Comparison of ENCODE assay signal across 14 cellular contexts in the genomic region with DNA sequence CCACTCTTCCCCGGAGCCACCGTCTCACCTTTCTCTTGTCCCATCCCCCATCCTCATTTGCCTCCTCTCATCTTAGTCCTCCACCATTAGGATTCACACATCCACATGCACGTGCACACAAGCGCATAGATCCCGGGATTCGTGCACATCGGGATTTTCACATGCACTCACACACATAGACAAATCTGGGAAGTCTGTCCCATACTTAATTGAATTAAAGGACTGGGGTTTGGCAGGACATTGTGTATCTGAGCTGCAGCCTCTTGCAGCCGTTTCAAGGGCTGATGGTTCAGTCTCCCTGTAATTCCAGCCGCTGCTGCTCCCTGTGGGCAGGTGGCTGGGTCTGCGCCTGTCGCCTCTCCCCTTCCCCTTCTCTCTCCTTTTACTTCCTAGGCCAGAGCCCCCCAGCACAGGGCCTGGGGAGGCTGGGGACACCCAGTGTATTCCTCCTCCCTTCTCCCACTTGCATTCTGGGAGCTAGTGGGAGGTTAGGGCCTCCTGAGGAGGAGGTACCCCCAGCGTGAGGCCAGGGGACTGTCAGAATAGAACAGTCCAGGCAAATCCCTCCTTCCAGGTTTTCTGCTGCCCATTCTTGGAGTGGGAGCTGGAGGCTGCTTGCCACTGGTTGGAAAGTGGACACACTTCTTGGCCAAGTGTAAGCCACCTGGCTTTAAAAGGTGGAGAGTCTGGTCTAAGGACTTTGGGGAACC. TPM values are rescaled to one million over a fixed set of nuclear protein-coding genes. Genes with fewer than 3 reads are reported as not detected.
DNase-seq lines count a peak whose midpoint lies in the region; ATAC-seq and TF ChIP-seq lines count a peak whose summit lies in the region.
"Had no signal": no experiment of that assay in that cellular context is flagged by ENCODE, and none has a peak within 500 bp of the region (broad histone marks: within the 10 kb centered on the region; RNA-seq: fewer than 3 reads in every experiment).

No MANE protein-coding gene starts in this region.

- H3K4me1 ChIP-seq in HEK293 (ENCODE audit: control insufficient read depth, insufficient read depth, low read length): peaks cover 40% of the 10 kb centered on the region
- peaks cover 96% of the 10 kb centered on the region for H3K4me1 ChIP-seq in adipocyte (ENCODE audit: control insufficient read depth, insufficient read depth, low read length)

- no peak for TF ChIP-seq CTCF in HEK293 (tag by site-specific recombination; IDR thresholded peaks at IDR 0.05)
- TF ChIP-seq CTCF in glutamatergic neuron (IDR thresholded peaks at IDR 0.05; ENCODE audit: partially characterized antibody, unreplicated experiment): no peak
- TF ChIP-seq CTCF in Calu3 (IDR thresholded peaks at IDR 0.05; ENCODE audit: unreplicated experiment): no peak

- H3K27me3 ChIP-seq in adipocyte (replicated peaks; ENCODE audit: control insufficient read depth, insufficient read depth, low read length) (no peaks in the 10 kb centered on the region), MG63 (no peaks in the 10 kb centered on the region)
- H3K27me3 ChIP-seq: SJCRH30 had no signal

- H3K9me3 Mint-ChIP-seq in glutamatergic neuron (ENCODE audit: unreplicated experiment): peaks cover 6% of the 10 kb centered on the region
- H3K9me3 Mint-ChIP-seq in Calu3 (ENCODE audit: low read depth, unreplicated experiment): no peaks in the 10 kb centered on the region
- H3K9me3 Mint-ChIP-seq: activated T-cell treated with anti-CD3 and anti-CD28 coated beads, Interleukin-2, amount 50 U/mL, for 72 hours had no signal

- H3K9me3 ChIP-seq in HEK293 (ENCODE audit: control insufficient read depth, insufficient read depth, low read depth, low read length) (no peaks in the 10 kb centered on the region), adipocyte (ENCODE audit: control insufficient read depth, low read length) (no peaks in the 10 kb centered on the region), MG63 (no peaks in the 10 kb centered on the region)
- H3K9me3 ChIP-seq: SJCRH30 had no signal

- H3K36me3 ChIP-seq in HEK293 (ENCODE audit: control insufficient read depth in 2 of 2, insufficient read depth in 1 of 2, low read length in 2 of 2) (no peaks in the 10 kb centered on the region), adipocyte (ENCODE audit: control insufficient read depth, insufficient read depth, low read length, severe bottlenecking) (no peaks in the 10 kb centered on the region), MG63 (peaks cover 61% of the 10 kb centered on the region)
- H3K36me3 ChIP-seq: SJCRH30 had no signal

- no peak overlapping the region for H3K4me3 ChIP-seq in HEK293 (ENCODE audit: low read depth, low read length)
- H3K4me3 ChIP-seq in adipocyte (ENCODE audit: low read length): peak overlapping the region; percentile 47
- no peak overlapping the region for H3K4me3 ChIP-seq in MG63

- H3K27ac Mint-ChIP-seq in glutamatergic neuron (ENCODE audit: unreplicated experiment) (peak overlapping the region; percentile 62), Calu3 (ENCODE audit: unreplicated experiment) (no peak overlapping the region)
- H3K27ac Mint-ChIP-seq: activated T-cell treated with anti-CD3 and anti-CD28 coated beads, Interleukin-2, amount 50 U/mL, for 72 hours had no signal

- CTCF ChIA-PET in HEK293 (lab: Yijun Ruan, JAX) (interaction anchor here (0.6 to 15.8 kb wide), 15 partner anchors 9 to 338 kb away, joined by 3 to 247 read pairs (median 23); no protein-coding TSS in a partner anchor), Calu3 (lab: Charles Lee) (interaction anchor here (3.4 kb wide), 1 partner anchor 74 kb away, joined by 28 read pairs; no protein-coding TSS in a partner anchor)

- H3K27me3 Mint-ChIP-seq in glutamatergic neuron (ENCODE audit: unreplicated experiment) (peaks cover 8% of the 10 kb centered on the region), Calu3 (ENCODE audit: unreplicated experiment) (peaks cover 15% of the 10 kb centered on the region)

- no peak for ATAC-seq in HG02938 (IDR thresholded peaks at IDR 0.05; ENCODE audit: unreplicated experiment)
- ATAC-seq: activated T-cell treated with anti-CD3 and anti-CD28 coated beads, Interleukin-2, amount 50 U/mL, for 72 hours; left lobe of liver had no signal

- H3K27ac ChIP-seq in HEK293 (ENCODE audit: extremely low read depth, low read depth, low read length) (no peak overlapping the region), substantia nigra (ENCODE audit: low read depth, low read length, poor library complexity, severe bottlenecking) (peak overlapping the region; percentile 86)

- H3K4me3 Mint-ChIP-seq in glutamatergic neuron (ENCODE audit: unreplicated experiment) (no peak overlapping the region), Calu3 (ENCODE audit: low read depth, unreplicated experiment) (no peak overlapping the region)
- H3K4me3 Mint-ChIP-seq: activated T-cell treated with anti-CD3 and anti-CD28 coated beads, Interleukin-2, amount 50 U/mL, for 72 hours had no signal

- H3K9ac ChIP-seq in adipocyte (ENCODE audit: low read length): peak overlapping the region; percentile 86

- peaks cover 26% of the 10 kb centered on the region for H3K4me1 Mint-ChIP-seq in glutamatergic neuron (ENCODE audit: low read depth, unreplicated experiment)
- H3K4me1 Mint-ChIP-seq in Calu3 (ENCODE audit: low read depth, unreplicated experiment): no peaks in the 10 kb centered on the region

- intact Hi-C loops in Calu3 (cut with micrococcal nuclease; ENCODE audit: unreplicated experiment): no loop called here

- POLR2A ChIA-PET in HEK293 (lab: Yijun Ruan, JAX): no interaction called here

- BruUV-seq in Calu3 (replicated peaks; lab: Mats Ljungman, UMichigan): no TSS peak

- DNase-seq in adipocyte (ENCODE audit: low read depth) (peak; percentile 29), glutamatergic neuron (no peak), substantia nigra (lab: John Stamatoyannopoulos, UW) (peak in 1 of 49 donors; percentile 59), MG63 (no peak), GM19238 (ENCODE audit: insufficient read length, low spot score) (no peak), Calu3 (no peak)
- DNase-seq: activated T-cell treated with anti-CD3 and anti-CD28 coated beads, Interleukin-2, amount 50 U/mL, for 72 hours; cerebellar nuclear complex; foreskin melanocyte; NCI-H1092 treated with DMSO at 0.1 percent for 48 hours; SJCRH30 had no signal

- H3K36me3 Mint-ChIP-seq in glutamatergic neuron (ENCODE audit: unreplicated experiment): no peaks in the 10 kb centered on the region
- peaks cover 2% of the 10 kb centered on the region for H3K36me3 Mint-ChIP-seq in Calu3 (ENCODE audit: insufficient read depth, unreplicated experiment)

TF ChIP-seq in HEK293, 187 proteins besides CTCF, POLR2A, EP300 and RAD21 (continues in another document):
- TF ChIP-seq ZNF600 (tag by site-specific recombination; IDR thresholded peaks at IDR 0.05) (0 out of 2 replicates have a peak, but pooled peaks have one; percentile 18), ZNF274 (IDR thresholded peaks at IDR 0.05; ENCODE audit: low read length) (no peak), ZNF274 (tag by site-specific recombination; IDR thresholded peaks at IDR 0.05; ENCODE audit: borderline replicate concordance) (no peak), GLIS1 (tag by site-specific recombination; IDR thresholded peaks at IDR 0.05) (peak; percentile 76), ZBTB1 (tag by site-specific recombination; IDR thresholded peaks at IDR 0.05) (no peak), ZNF792 (tag by site-specific recombination; IDR thresholded peaks at IDR 0.05) (no peak), ZNF558 (tag by site-specific recombination; IDR thresholded peaks at IDR 0.05) (no peak), ZNF629 (tag by site-specific recombination; IDR thresholded peaks at IDR 0.05) (no peak), ZNF19 (tag by site-specific recombination; IDR thresholded peaks at IDR 0.05; ENCODE audit: low read depth) (no peak), SCRT2 (tag by site-specific recombination; IDR thresholded peaks at IDR 0.05) (no peak), ZNF426 (tag by site-specific recombination; IDR thresholded peaks at IDR 0.05) (no peak), ZBTB48 (tag by site-specific recombination; IDR thresholded peaks at IDR 0.05) (no peak), ZNF366 (tag by site-specific recombination; conservative IDR thresholded peaks at IDR 0.05) (no peak), ZNF138 (tag by site-specific recombination; IDR thresholded peaks at IDR 0.05; ENCODE audit: borderline replicate concordance) (no peak), IKZF3 (tag by site-specific recombination; IDR thresholded peaks at IDR 0.05) (peak; percentile 56), ZFP69B (tag by site-specific recombination; IDR thresholded peaks at IDR 0.05) (no peak)
- TF ChIP-seq, protein P1, sequence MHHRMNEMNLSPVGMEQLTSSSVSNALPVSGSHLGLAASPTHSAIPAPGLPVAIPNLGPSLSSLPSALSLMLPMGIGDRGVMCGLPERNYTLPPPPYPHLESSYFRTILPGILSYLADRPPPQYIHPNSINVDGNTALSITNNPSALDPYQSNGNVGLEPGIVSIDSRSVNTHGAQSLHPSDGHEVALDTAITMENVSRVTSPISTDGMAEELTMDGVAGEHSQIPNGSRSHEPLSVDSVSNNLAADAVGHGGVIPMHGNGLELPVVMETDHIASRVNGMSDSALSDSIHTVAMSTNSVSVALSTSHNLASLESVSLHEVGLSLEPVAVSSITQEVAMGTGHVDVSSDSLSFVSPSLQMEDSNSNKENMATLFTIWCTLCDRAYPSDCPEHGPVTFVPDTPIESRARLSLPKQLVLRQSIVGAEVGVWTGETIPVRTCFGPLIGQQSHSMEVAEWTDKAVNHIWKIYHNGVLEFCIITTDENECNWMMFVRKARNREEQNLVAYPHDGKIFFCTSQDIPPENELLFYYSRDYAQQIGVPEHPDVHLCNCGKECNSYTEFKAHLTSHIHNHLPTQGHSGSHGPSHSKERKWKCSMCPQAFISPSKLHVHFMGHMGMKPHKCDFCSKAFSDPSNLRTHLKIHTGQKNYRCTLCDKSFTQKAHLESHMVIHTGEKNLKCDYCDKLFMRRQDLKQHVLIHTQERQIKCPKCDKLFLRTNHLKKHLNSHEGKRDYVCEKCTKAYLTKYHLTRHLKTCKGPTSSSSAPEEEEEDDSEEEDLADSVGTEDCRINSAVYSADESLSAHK (tag by site-specific recombination; IDR thresholded peaks at IDR 0.05): peak; percentile 68

RNA-seq across cellular contexts. Expression of a gene that starts 43.6 kb away (rescaled TPM):
- 1.3 TPM for total RNA-seq in glutamatergic neuron (ENCODE audit: unreplicated experiment)
- not detected in 2 replicates for total RNA-seq in MG63 (2014; rRNA removed; shearing (Covaris generic); ENCODE audit: low replicate concordance)
- 0.32 TPM in 1 of 2 replicates, not detected in the other for total RNA-seq in Calu3 (2022)

RNA-seq across cellular contexts. Expression of a gene that starts 57.4 kb away (rescaled TPM):
- total RNA-seq in glutamatergic neuron (ENCODE audit: unreplicated experiment): 29.2 TPM
- total RNA-seq in MG63 (2014; rRNA removed; shearing (Covaris generic); ENCODE audit: low replicate concordance): 127 and 172 TPM in 2 replicates
- 36.5 and 40.2 TPM in 2 replicates for total RNA-seq in Calu3 (2022)

RNA-seq across cellular contexts. Expression of a gene that starts 59.0 kb away (rescaled TPM):
- 68.6 TPM for total RNA-seq in glutamatergic neuron (ENCODE audit: unreplicated experiment)
- 44.6 and 96.4 TPM in 2 replicates for total RNA-seq in MG63 (2014; rRNA removed; shearing (Covaris generic); ENCODE audit: low replicate concordance)
- 80.9 and 83.1 TPM in 2 replicates for total RNA-seq in Calu3 (2022)
